ENCODE assay signal across 10 cellular contexts in genomic region chr2:152525277-152525838, GRCh38.
DNase-seq lines count a peak whose midpoint lies in the region; ATAC-seq, FAIRE-seq and TF ChIP-seq lines count a peak whose summit lies in the region.
"Had no signal": no experiment of that assay in that cellular context is flagged by ENCODE, and none has a peak within 500 bp of the region (broad histone marks: within the 10 kb centered on the region; RNA-seq: fewer than 3 reads in every experiment).

No MANE protein-coding gene starts in this region.

- no peak for TF ChIP-seq POLR2A in spleen (IDR thresholded peaks at IDR 0.05)

- H3K9me3 ChIP-seq in spleen = no peaks in the 10 kb centered on the region

- no peaks in the 10 kb centered on the region for H3K4me1 Mint-ChIP-seq in activated CD4-positive, alpha-beta memory T cell treated with anti-CD3 and anti-CD28 coated beads for 36 hours (ENCODE audit: low read depth)
- H3K4me1 Mint-ChIP-seq: T-cell had no signal

- no peaks in the 10 kb centered on the region for H3K9me3 Mint-ChIP-seq in activated CD4-positive, alpha-beta memory T cell treated with anti-CD3 and anti-CD28 coated beads for 36 hours
- H3K9me3 Mint-ChIP-seq: T-cell had no signal

- TF ChIP-seq CTCF in omental fat pad (IDR thresholded peaks at IDR 0.05) (no peak), spleen (IDR thresholded peaks at IDR 0.05 in 8 of 11, conservative IDR thresholded peaks at IDR 0.05 in 3 of 11) (peak in 1 of 11 experiments; percentile 4)

- CTCF ChIA-PET in activated CD4-positive, alpha-beta memory T cell treated with anti-CD3 and anti-CD28 coated beads for 36 hours (lab: Charles Lee) = no interaction called here

- no peaks in the 10 kb centered on the region for H3K36me3 Mint-ChIP-seq in activated CD4-positive, alpha-beta memory T cell treated with anti-CD3 and anti-CD28 coated beads for 36 hours
- H3K36me3 Mint-ChIP-seq: T-cell had no signal

- peak; percentile 88 for FAIRE-seq in RCC 7860 (lab: Jason Lieb, UNC)

- peaks cover 2% of the 10 kb centered on the region for H3K27me3 Mint-ChIP-seq in activated CD4-positive, alpha-beta memory T cell treated with anti-CD3 and anti-CD28 coated beads for 36 hours

- no peaks in the 10 kb centered on the region for H3K27me3 ChIP-seq in spleen (replicated peaks in 1 of 7)

- WGBS in spleen, 5 donors = 39 to 55% (median 45%) methylated on average over 6 of the region's 6 CpGs

- H3K4me3 Mint-ChIP-seq in activated CD4-positive, alpha-beta memory T cell treated with anti-CD3 and anti-CD28 coated beads for 36 hours = no peak overlapping the region
- H3K4me3 Mint-ChIP-seq: T-cell had no signal

- H3K27ac ChIP-seq in spleen = peak overlapping the region in 4 of 8 donors; percentile 0 to 49 (median 34)

- POLR2A ChIA-PET in activated CD4-positive, alpha-beta memory T cell treated with anti-CD3 and anti-CD28 coated beads for 36 hours (lab: Charles Lee) = no interaction called here

- intact Hi-C loops in activated CD4-positive, alpha-beta memory T cell treated with anti-CD3 and anti-CD28 coated beads for 36 hours (cut with micrococcal nuclease) = no loop called here
- intact Hi-C loops in spleen (cut with DNase I; ENCODE audit: low total_unique reads) = no loop called here

- peak; percentile 89 for DNase-seq in Daoy (ENCODE audit: low read depth)
- peak; percentile 87 for DNase-seq in RCC 7860 (ENCODE audit: low spot score)
- peak; percentile 62 for DNase-seq in fibroblast of gingiva (ENCODE audit: low read depth)
- DNase-seq in omental fat pad (ENCODE audit: low spot score) = no peak
- no peak for DNase-seq in NOMO-1 (lab: John Stamatoyannopoulos, UW; ENCODE audit: unreplicated experiment in 2 of 2)
- no peak for DNase-seq in activated CD4-positive, alpha-beta memory T cell treated with anti-CD3 and anti-CD28 coated beads for 36 hours
- no peak for DNase-seq in spleen
- DNase-seq: activated naive CD4-positive, alpha-beta T cell; T-cell had no signal

- H3K36me3 ChIP-seq in spleen = no peaks in the 10 kb centered on the region

- peak; percentile 48 for ATAC-seq in omental fat pad (ENCODE audit: low FRiP score)
- no peak for ATAC-seq in GM21447 (IDR thresholded peaks at IDR 0.05; ENCODE audit: unreplicated experiment)
- ATAC-seq: T-cell had no signal

- H3K27ac Mint-ChIP-seq in activated CD4-positive, alpha-beta memory T cell treated with anti-CD3 and anti-CD28 coated beads for 36 hours = no peak overlapping the region
- H3K27ac Mint-ChIP-seq: T-cell had no signal

- peaks cover 5 to 18% (median 11%) of the 10 kb centered on the region in 6 donors for H3K4me1 ChIP-seq in spleen

- H3K4me3 ChIP-seq in spleen = no peak overlapping the region

Comparison
In these comparisons a context has a peak if more than half of its experiments do, and no peak if none do; other contexts are left out.
1. DNase-seq: peak in Daoy (single experiment), RCC 7860 (single experiment) and fibroblast of gingiva (single experiment); none in omental fat pad (single experiment), NOMO-1 (0 of 2), activated CD4-positive, alpha-beta memory T cell treated with anti-CD3 and anti-CD28 coated beads for 36 hours (single experiment) and spleen (single experiment).